ENCODE assay signal across 1 cellular context in the genomic region with DNA sequence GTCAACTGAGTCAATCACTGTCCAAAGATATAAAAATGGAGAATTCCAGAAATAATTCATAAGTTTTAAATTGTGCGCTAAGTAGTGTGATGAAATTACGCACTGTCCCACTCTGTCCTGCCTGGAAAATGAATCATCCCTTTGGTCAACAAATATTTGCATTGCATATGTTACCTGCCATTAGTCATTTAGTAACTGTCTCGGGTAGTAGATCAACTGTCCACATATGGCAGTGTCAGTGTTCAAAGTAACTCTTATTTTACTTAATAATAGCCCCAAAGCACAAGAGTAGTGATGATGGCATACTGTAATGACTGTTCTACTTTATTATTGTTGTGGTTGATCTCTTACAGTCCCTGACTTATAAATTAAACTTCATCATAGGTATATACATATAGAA.
A peak's percentile ranks its signal among the peaks of the same experiment; 100 is the strongest.
TF ChIP-seq lines count a peak whose summit lies in the region.

No MANE protein-coding gene starts in this region.

TF ChIP-seq in GM12878, 131 proteins besides CTCF, POLR2A, EP300 and RAD21:
- TF ChIP-seq SRF (IDR thresholded peaks at IDR 0.05; ENCODE audit: low read depth in 2 of 2, low read length in 2 of 2) (0 out of 4 replicates have a peak, but pooled peaks of 1 of the 2 experiments have one; percentile 61), JUNB (IDR thresholded peaks at IDR 0.05) (peak; percentile 60), RELA (IDR thresholded peaks at IDR 0.05; ENCODE audit: borderline replicate concordance, partially characterized antibody) (no peak)
